17 cellular contexts compared by ENCODE assay signal in genomic region chr2:234459401-234460009, GRCh38.
DNase-seq lines count a peak whose midpoint lies in the region; ATAC-seq lines count a peak whose summit lies in the region.
"Had no signal": no experiment of that assay in that cellular context is flagged by ENCODE, and none has a peak within 500 bp of the region (broad histone marks: within the 10 kb centered on the region; RNA-seq: fewer than 3 reads in every experiment).

No MANE protein-coding gene starts in this region.

- H3K4me3 Mint-ChIP-seq in stimulated activated naive CD8-positive, alpha-beta T cell treated with anti-CD3 and anti-CD28 coated beads, Interleukin-15, Interleukin-2, amounts not matched to agents 100 ng/mL and 50 ng/mL, for 24 hours, result peak overlapping the region; percentile 28
- H3K4me3 Mint-ChIP-seq in central memory CD8-positive, alpha-beta T cell, result peak overlapping the region; percentile 55

- H3K9me3 Mint-ChIP-seq in stimulated activated naive CD8-positive, alpha-beta T cell treated with anti-CD3 and anti-CD28 coated beads, Interleukin-15, Interleukin-2, amounts not matched to agents 100 ng/mL and 50 ng/mL, for 24 hours, result peaks cover 6% of the 10 kb centered on the region
- no peaks in the 10 kb centered on the region for H3K9me3 Mint-ChIP-seq in central memory CD8-positive, alpha-beta T cell

- H3K27ac Mint-ChIP-seq in stimulated activated naive CD8-positive, alpha-beta T cell treated with anti-CD3 and anti-CD28 coated beads, Interleukin-15, Interleukin-2, amounts not matched to agents 100 ng/mL and 50 ng/mL, for 24 hours, result no peak overlapping the region
- peak overlapping the region; percentile 83 for H3K27ac Mint-ChIP-seq in central memory CD8-positive, alpha-beta T cell (ENCODE audit: low read depth)

- H3K36me3 Mint-ChIP-seq in stimulated activated naive CD8-positive, alpha-beta T cell treated with anti-CD3 and anti-CD28 coated beads, Interleukin-15, Interleukin-2, amounts not matched to agents 100 ng/mL and 50 ng/mL, for 24 hours (ENCODE audit: low read depth), result no peaks in the 10 kb centered on the region
- peaks cover 8% of the 10 kb centered on the region for H3K36me3 Mint-ChIP-seq in central memory CD8-positive, alpha-beta T cell (ENCODE audit: insufficient read depth)

- H3K4me1 Mint-ChIP-seq in stimulated activated naive CD8-positive, alpha-beta T cell treated with anti-CD3 and anti-CD28 coated beads, Interleukin-15, Interleukin-2, amounts not matched to agents 100 ng/mL and 50 ng/mL, for 24 hours (ENCODE audit: low read depth), result peaks cover 77% of the 10 kb centered on the region
- peaks cover 65% of the 10 kb centered on the region for H3K4me1 Mint-ChIP-seq in central memory CD8-positive, alpha-beta T cell

- no peaks in the 10 kb centered on the region for H3K27me3 Mint-ChIP-seq in stimulated activated naive CD8-positive, alpha-beta T cell treated with anti-CD3 and anti-CD28 coated beads, Interleukin-15, Interleukin-2, amounts not matched to agents 100 ng/mL and 50 ng/mL, for 24 hours
- no peaks in the 10 kb centered on the region for H3K27me3 Mint-ChIP-seq in central memory CD8-positive, alpha-beta T cell

- DNase-seq in NCI-H1436 (lab: John Stamatoyannopoulos, UW) (peak; percentile 28), NCI-H1436 treated with DMSO at 0.1 percent for 48 hours (lab: John Stamatoyannopoulos, UW) (no peak), DMS 273 (lab: John Stamatoyannopoulos, UW; ENCODE audit: unreplicated experiment) (no peak)
- no peak for DNase-seq in stimulated activated naive CD8-positive, alpha-beta T cell treated with anti-CD3 and anti-CD28 coated beads, Interleukin-15, Interleukin-2, amounts not matched to agents 100 U/mL and 50 U/mL, for 24 hours
- no peak for DNase-seq in central memory CD8-positive, alpha-beta T cell (ENCODE audit: low spot score in 2 of 2)
- DNase-seq: C1 segment of cervical spinal cord; effector CD4-positive, alpha-beta T cell; IMR-90; NCI-H1092; NCI-H446 treated with DMSO at 0.1 percent for 48 hours; Peyer's patch; spleen had no signal

- ATAC-seq in stimulated activated naive CD8-positive, alpha-beta T cell treated with anti-CD3 and anti-CD28 coated beads, Interleukin-15, Interleukin-2, amounts not matched to agents 100 U/mL and 50 U/mL, for 24 hours, result no peak
- ATAC-seq in central memory CD8-positive, alpha-beta T cell (replicated peaks; ENCODE audit: extremely low read depth, poor library complexity, severe bottlenecking), result no peak
- ATAC-seq in HG02759 (IDR thresholded peaks at IDR 0.05; ENCODE audit: unreplicated experiment), result no peak
- no peak for ATAC-seq in GM19023 (IDR thresholded peaks at IDR 0.05; ENCODE audit: unreplicated experiment)
- ATAC-seq: GM12878, left lobe of liver had no signal
